ENCODE assay signal across 8 cellular contexts in the genomic region with DNA sequence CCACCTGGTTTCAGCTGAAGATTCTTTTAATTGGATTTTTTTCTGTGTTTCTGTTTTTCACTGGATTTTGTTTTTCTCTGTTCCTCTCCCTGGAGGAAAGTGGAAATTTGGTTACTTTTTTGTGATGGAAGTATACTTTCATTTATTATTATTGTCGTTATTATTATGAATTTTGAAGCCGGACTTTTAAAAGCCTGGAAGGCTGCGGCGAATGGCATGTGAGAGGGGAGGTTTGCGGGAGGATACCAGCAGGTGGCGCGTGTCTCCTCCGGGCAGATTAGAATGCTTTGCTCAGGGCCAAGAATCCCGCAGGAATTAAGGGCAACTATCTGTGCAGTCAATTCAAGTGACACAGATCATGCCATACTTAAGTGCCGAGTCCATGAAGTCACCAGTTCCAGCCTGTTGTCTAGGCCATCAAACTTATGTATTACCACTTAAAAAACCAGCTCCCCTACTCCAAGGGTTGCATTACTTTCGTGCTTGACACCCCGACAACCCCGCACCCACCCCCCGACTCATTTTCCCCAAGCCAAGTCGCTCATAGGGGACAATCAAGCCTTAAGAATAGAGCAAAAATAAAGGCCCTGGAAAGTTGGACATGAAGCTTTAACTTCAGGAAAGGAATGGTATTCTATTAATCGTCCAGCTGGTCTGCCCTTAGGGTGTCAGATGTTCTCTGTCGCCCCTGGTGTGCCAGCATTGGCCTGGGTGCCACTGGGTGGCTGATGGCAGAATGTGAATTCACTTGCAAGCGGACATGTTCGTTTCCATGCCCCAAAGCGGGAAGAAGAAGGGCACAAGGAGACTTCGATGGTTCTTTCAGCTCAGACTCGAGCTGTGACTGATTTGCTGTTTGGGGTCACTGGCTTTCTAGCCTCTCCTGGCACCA. TPM values are rescaled to one million over a fixed set of nuclear protein-coding genes. Genes with fewer than 3 reads are reported as not detected.
A peak's percentile ranks its signal among the peaks of the same experiment; 100 is the strongest.
DNase-seq lines count a peak whose midpoint lies in the region; ATAC-seq and TF ChIP-seq lines count a peak whose summit lies in the region.

No MANE protein-coding gene starts in this region.

- H3K9me3 ChIP-seq in HUES6 (ENCODE audit: control insufficient read depth, insufficient read depth, low read depth, low read length) (no peaks in the 10 kb centered on the region), OCI-LY7 (ENCODE audit: low read length) (no peaks in the 10 kb centered on the region)

- intact Hi-C loops in OCI-LY7 (cut with micrococcal nuclease; ENCODE audit: unreplicated experiment), result loop anchor here (1.0 to 5.0 kb wide), 4 partner anchors 116 to 369 kb away; a partner anchor contains a TSS
- intact Hi-C loops in activated T-helper 1 cell treated with anti-CD3 and anti-CD28 coated beads, Interleukin-12 subunit alpha, Interleukin-12 subunit beta, Interleukin-2, Interleukin-4 antibody, amounts not matched to agents 30 ng/mL and 10 ng/mL and 1 ng/mL, durations not matched to agents 14 hours and 24 hours and 36 hours (cut with micrococcal nuclease), result loop anchor here (1.0 to 10.0 kb wide), 5 partner anchors 59 to 497 kb away; a partner anchor contains a TSS

- no peak for ATAC-seq in HG03521 (IDR thresholded peaks at IDR 0.05; ENCODE audit: unreplicated experiment)

- no peak overlapping the region for H3K9ac ChIP-seq in HUES6 (ENCODE audit: low read length)

- peaks cover 17% of the 10 kb centered on the region for H3K27me3 ChIP-seq in HUES6 (ENCODE audit: control insufficient read depth, insufficient read depth, low read length)

- CTCF ChIA-PET in OCI-LY7 (lab: Charles Lee; ENCODE audit: unreplicated experiment), result interaction anchor here (0.5 to 2.0 kb wide), 9 partner anchors 34 to 199 kb away, joined by 3 to 8 read pairs (median 3); no protein-coding TSS in a partner anchor

- H3K9me2 ChIP-seq in OCI-LY7 (ENCODE audit: insufficient read depth, low read length), result no peaks in the 10 kb centered on the region

- H3K9me3 Mint-ChIP-seq in activated T-helper 1 cell treated with anti-CD3 and anti-CD28 coated beads, Interleukin-12 subunit alpha, Interleukin-12 subunit beta, Interleukin-2, Interleukin-4 antibody, amounts not matched to agents 30 ng/mL and 10 ng/mL and 1 ng/mL, durations not matched to agents 14 hours and 24 hours and 36 hours, result no peaks in the 10 kb centered on the region
- no peaks in the 10 kb centered on the region for H3K9me3 Mint-ChIP-seq in nephron progenitor cell
- no peaks in the 10 kb centered on the region for H3K9me3 Mint-ChIP-seq in stimulated activated naive CD8-positive, alpha-beta T cell treated with anti-CD3 and anti-CD28 coated beads, Interleukin-15, Interleukin-2, amounts not matched to agents 100 ng/mL and 50 ng/mL, for 24 hours

- H3K4me1 ChIP-seq in HUES6 (ENCODE audit: control insufficient read depth, insufficient read depth, low read length) (peaks cover 14% of the 10 kb centered on the region), OCI-LY7 (ENCODE audit: insufficient read depth, low read length, poor library complexity, severe bottlenecking) (peaks cover 34% of the 10 kb centered on the region)

- DNase-seq in COLO668 (lab: John Stamatoyannopoulos, UW; ENCODE audit: unreplicated experiment), result peak; percentile 91
- peak; percentile 78 for DNase-seq in OCI-LY7 (ENCODE audit: low spot score)
- peak; percentile 36 for DNase-seq in activated T-helper 1 cell treated with anti-CD3 and anti-CD28 coated beads, Interleukin-12 subunit alpha, Interleukin-12 subunit beta, Interleukin-2, Interleukin-4 antibody, amounts not matched to agents 30 ng/mL and 10 ng/mL and 1 ng/mL, durations not matched to agents 14 hours and 24 hours and 36 hours (ENCODE audit: low spot score)
- DNase-seq in fibroblast of the aortic adventitia (ENCODE audit: low read depth), result peak; percentile 78
- peak; percentile 81 for DNase-seq in nephron progenitor cell

- H3K27ac Mint-ChIP-seq in activated T-helper 1 cell treated with anti-CD3 and anti-CD28 coated beads, Interleukin-12 subunit alpha, Interleukin-12 subunit beta, Interleukin-2, Interleukin-4 antibody, amounts not matched to agents 30 ng/mL and 10 ng/mL and 1 ng/mL, durations not matched to agents 14 hours and 24 hours and 36 hours, result peak overlapping the region; percentile 68
- H3K27ac Mint-ChIP-seq in nephron progenitor cell, result no peak overlapping the region
- no peak overlapping the region for H3K27ac Mint-ChIP-seq in stimulated activated naive CD8-positive, alpha-beta T cell treated with anti-CD3 and anti-CD28 coated beads, Interleukin-15, Interleukin-2, amounts not matched to agents 100 ng/mL and 50 ng/mL, for 24 hours

- H3K4me3 Mint-ChIP-seq in activated T-helper 1 cell treated with anti-CD3 and anti-CD28 coated beads, Interleukin-12 subunit alpha, Interleukin-12 subunit beta, Interleukin-2, Interleukin-4 antibody, amounts not matched to agents 30 ng/mL and 10 ng/mL and 1 ng/mL, durations not matched to agents 14 hours and 24 hours and 36 hours, result peak overlapping the region; percentile 95
- peak overlapping the region; percentile 95 for H3K4me3 Mint-ChIP-seq in nephron progenitor cell
- H3K4me3 Mint-ChIP-seq in stimulated activated naive CD8-positive, alpha-beta T cell treated with anti-CD3 and anti-CD28 coated beads, Interleukin-15, Interleukin-2, amounts not matched to agents 100 ng/mL and 50 ng/mL, for 24 hours, result peak overlapping the region; percentile 87

- TF ChIP-seq CTCF in OCI-LY7 (conservative IDR thresholded peaks at IDR 0.05; ENCODE audit: low read length) (peak; percentile 100), fibroblast of the aortic adventitia (IDR thresholded peaks at IDR 0.05; ENCODE audit: insufficient read depth, low read length) (peak; percentile 84), nephron progenitor cell (IDR thresholded peaks at IDR 0.05) (peak; percentile 81)

- H3K27ac ChIP-seq in HUES6 (ENCODE audit: low read depth, low read length) (no peak overlapping the region), OCI-LY7 (ENCODE audit: low read depth, low read length, poor library complexity, severe bottlenecking) (peak overlapping the region; percentile 74)

- peaks cover 42% of the 10 kb centered on the region for H3K4me1 Mint-ChIP-seq in activated T-helper 1 cell treated with anti-CD3 and anti-CD28 coated beads, Interleukin-12 subunit alpha, Interleukin-12 subunit beta, Interleukin-2, Interleukin-4 antibody, amounts not matched to agents 30 ng/mL and 10 ng/mL and 1 ng/mL, durations not matched to agents 14 hours and 24 hours and 36 hours (ENCODE audit: low read depth)
- H3K4me1 Mint-ChIP-seq in nephron progenitor cell, result peaks cover 40% of the 10 kb centered on the region
- H3K4me1 Mint-ChIP-seq in stimulated activated naive CD8-positive, alpha-beta T cell treated with anti-CD3 and anti-CD28 coated beads, Interleukin-15, Interleukin-2, amounts not matched to agents 100 ng/mL and 50 ng/mL, for 24 hours (ENCODE audit: low read depth), result peaks cover 40% of the 10 kb centered on the region

- peaks cover 44% of the 10 kb centered on the region for H3K79me2 ChIP-seq in OCI-LY7 (ENCODE audit: insufficient read depth, low read depth, low read length)

- H4K20me1 ChIP-seq in OCI-LY7 (ENCODE audit: insufficient read depth, low read length), result peaks cover 19% of the 10 kb centered on the region

- H3K4me3 ChIP-seq in HUES6 (ENCODE audit: low read depth, low read length), result peak overlapping the region; percentile 91
- peak overlapping the region; percentile 86 for H3K4me3 ChIP-seq in OCI-LY7 (ENCODE audit: low read depth, low read length, poor library complexity, severe bottlenecking)
- H3K4me3 ChIP-seq in fibroblast of the aortic adventitia (ENCODE audit: low read depth, low read length), result peak overlapping the region; percentile 18

- H2AFZ ChIP-seq in OCI-LY7 (ENCODE audit: low read length), result peak overlapping the region; percentile 69

- H3K27me3 Mint-ChIP-seq in activated T-helper 1 cell treated with anti-CD3 and anti-CD28 coated beads, Interleukin-12 subunit alpha, Interleukin-12 subunit beta, Interleukin-2, Interleukin-4 antibody, amounts not matched to agents 30 ng/mL and 10 ng/mL and 1 ng/mL, durations not matched to agents 14 hours and 24 hours and 36 hours (ENCODE audit: insufficient read depth), result peaks cover 15% of the 10 kb centered on the region
- H3K27me3 Mint-ChIP-seq in nephron progenitor cell (ENCODE audit: low read depth, poor library complexity), result peaks cover 7% of the 10 kb centered on the region
- H3K27me3 Mint-ChIP-seq in stimulated activated naive CD8-positive, alpha-beta T cell treated with anti-CD3 and anti-CD28 coated beads, Interleukin-15, Interleukin-2, amounts not matched to agents 100 ng/mL and 50 ng/mL, for 24 hours, result no peaks in the 10 kb centered on the region

- H3K4me2 ChIP-seq in OCI-LY7 (ENCODE audit: low read length), result peak overlapping the region; percentile 96

- POLR2A ChIA-PET in OCI-LY7 (lab: Charles Lee), result interaction anchor here (0.6 to 2.6 kb wide), 21 partner anchors 9 to 213 kb away, joined by 3 to 13 read pairs (median 4); no protein-coding TSS in a partner anchor

- H3K36me3 ChIP-seq in HUES6 (ENCODE audit: control insufficient read depth, insufficient read depth, low read length), result no peaks in the 10 kb centered on the region
- peaks cover 2% of the 10 kb centered on the region; the same call in 1 of the 2 replicates for H3K36me3 ChIP-seq in OCI-LY7 (ENCODE audit: insufficient read depth, low read length)

- H3K36me3 Mint-ChIP-seq in activated T-helper 1 cell treated with anti-CD3 and anti-CD28 coated beads, Interleukin-12 subunit alpha, Interleukin-12 subunit beta, Interleukin-2, Interleukin-4 antibody, amounts not matched to agents 30 ng/mL and 10 ng/mL and 1 ng/mL, durations not matched to agents 14 hours and 24 hours and 36 hours (ENCODE audit: low read depth), result no peaks in the 10 kb centered on the region
- no peaks in the 10 kb centered on the region for H3K36me3 Mint-ChIP-seq in nephron progenitor cell (ENCODE audit: low read depth)
- peaks cover 4% of the 10 kb centered on the region for H3K36me3 Mint-ChIP-seq in stimulated activated naive CD8-positive, alpha-beta T cell treated with anti-CD3 and anti-CD28 coated beads, Interleukin-15, Interleukin-2, amounts not matched to agents 100 ng/mL and 50 ng/mL, for 24 hours (ENCODE audit: low read depth)

- no TSS peak for BruUV-seq in OCI-LY7 (replicated peaks; lab: Mats Ljungman, UMichigan)

RNA-seq across cellular contexts. Expression of a gene that starts 1.3 kb away (rescaled TPM):
- total RNA-seq in OCI-LY7 (2014; rRNA removed; shearing (Covaris generic)), result 14.9 and 16.7 TPM in 2 replicates
- total RNA-seq in OCI-LY7 (2022), result 27.8 and 35.7 TPM in 2 replicates
- 20.3 and 21.8 TPM in 2 replicates for total RNA-seq in activated T-helper 1 cell treated with anti-CD3 and anti-CD28 coated beads, Interleukin-12 subunit alpha, Interleukin-12 subunit beta, Interleukin-2, Interleukin-4 antibody, amounts not matched to agents 30 ng/mL and 10 ng/mL and 1 ng/mL, durations not matched to agents 14 hours and 24 hours and 36 hours
- total RNA-seq in fibroblast of the aortic adventitia (ENCODE audit: low replicate concordance), result 8.2 and 9.5 TPM in 2 replicates

Comparison
In these comparisons a context has a peak if more than half of its experiments do, and no peak if none do; other contexts are left out.
1. DNase-seq: peak in every context shown above with its lines; median percentile 91 in COLO668; 81 in nephron progenitor cell; 78 in OCI-LY7; 78 in fibroblast of the aortic adventitia; 36 in activated T-helper 1 cell treated with anti-CD3 and anti-CD28 coated beads, Interleukin-12 subunit alpha, Interleukin-12 subunit beta, Interleukin-2, Interleukin-4 antibody, amounts not matched to agents 30 ng/mL and 10 ng/mL and 1 ng/mL, durations not matched to agents 14 hours and 24 hours and 36 hours.
2. H3K4me3 ChIP-seq: peak in every context shown above with its lines; median percentile 91 in HUES6; 86 in OCI-LY7; 18 in fibroblast of the aortic adventitia.